1 cellular context compared by ENCODE assay signal in genomic region chr22:19513823-19514222, GRCh38.
TF ChIP-seq lines count a peak whose summit lies in the region.

No MANE protein-coding gene starts in this region.

TF ChIP-seq in K562, 482 proteins besides CTCF, POLR2A, EP300 and RAD21:
- TF ChIP-seq RBBP5 (IDR thresholded peaks at IDR 0.05; ENCODE audit: borderline replicate concordance, insufficient read depth, low read length, poor library complexity, severe bottlenecking) (no peak), ZNF280B (CRISPR knock-in tag; IDR thresholded peaks at IDR 0.05) (peak; percentile 78; the same call in 1 of the 2 replicates), PML (IDR thresholded peaks at IDR 0.05; ENCODE audit: low read length) (peak; percentile 20; the same call in 1 of the 2 replicates), RFX5 (IDR thresholded peaks at IDR 0.05; ENCODE audit: low read depth, low read length) (no peak), ZNF561 (CRISPR knock-in tag; conservative IDR thresholded peaks at IDR 0.05) (no peak), KLF10 (CRISPR knock-in tag; IDR thresholded peaks at IDR 0.05) (no peak), ZNF699 (CRISPR knock-in tag; IDR thresholded peaks at IDR 0.05; ENCODE audit: insufficient replicate concordance) (peak; percentile 16), CEBPG (CRISPR knock-in tag; IDR thresholded peaks at IDR 0.05) (no peak), CEBPG (tag; conservative IDR thresholded peaks at IDR 0.05 in 1 of 2, IDR thresholded peaks at IDR 0.05 in 1 of 2) (no peak)
- TF ChIP-seq, protein P1, sequence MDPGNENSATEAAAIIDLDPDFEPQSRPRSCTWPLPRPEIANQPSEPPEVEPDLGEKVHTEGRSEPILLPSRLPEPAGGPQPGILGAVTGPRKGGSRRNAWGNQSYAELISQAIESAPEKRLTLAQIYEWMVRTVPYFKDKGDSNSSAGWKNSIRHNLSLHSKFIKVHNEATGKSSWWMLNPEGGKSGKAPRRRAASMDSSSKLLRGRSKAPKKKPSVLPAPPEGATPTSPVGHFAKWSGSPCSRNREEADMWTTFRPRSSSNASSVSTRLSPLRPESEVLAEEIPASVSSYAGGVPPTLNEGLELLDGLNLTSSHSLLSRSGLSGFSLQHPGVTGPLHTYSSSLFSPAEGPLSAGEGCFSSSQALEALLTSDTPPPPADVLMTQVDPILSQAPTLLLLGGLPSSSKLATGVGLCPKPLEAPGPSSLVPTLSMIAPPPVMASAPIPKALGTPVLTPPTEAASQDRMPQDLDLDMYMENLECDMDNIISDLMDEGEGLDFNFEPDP (CRISPR knock-in tag; IDR thresholded peaks at IDR 0.05), result no peak
